Comparison of ENCODE assay signal across 9 cellular contexts in genomic region chr7:48085433-48085791, GRCh38. TPM values are rescaled to one million over a fixed set of nuclear protein-coding genes. Genes with fewer than 3 reads are reported as not detected.
DNase-seq lines count a peak whose midpoint lies in the region; ATAC-seq and TF ChIP-seq lines count a peak whose summit lies in the region.
"Had no signal": no experiment of that assay in that cellular context is flagged by ENCODE, and none has a peak within 500 bp of the region (broad histone marks: within the 10 kb centered on the region; RNA-seq: fewer than 3 reads in every experiment).

No MANE protein-coding gene starts in this region.

- H3K27me3 Mint-ChIP-seq in HFFc6 (ENCODE audit: insufficient read depth) (peaks cover 5% of the 10 kb centered on the region), T-helper 17 cell (no peaks in the 10 kb centered on the region)

- H3K36me3 Mint-ChIP-seq in HFFc6 (ENCODE audit: low read depth) (peaks cover 3% of the 10 kb centered on the region), T-helper 17 cell (ENCODE audit: low read depth) (no peaks in the 10 kb centered on the region)
- H3K36me3 Mint-ChIP-seq: naive B cell had no signal

- H3K27ac Mint-ChIP-seq in HFFc6 (peak overlapping the region; percentile 95), T-helper 17 cell (peak overlapping the region; percentile 91)

- no peak overlapping the region for H4K8ac ChIP-seq in mesendoderm (ENCODE audit: low read depth, low read length)

- no peaks in the 10 kb centered on the region for H3K9me3 Mint-ChIP-seq in HFFc6
- H3K9me3 Mint-ChIP-seq: naive B cell had no signal

- H2AK5ac ChIP-seq in mesendoderm (ENCODE audit: low read length): no peak overlapping the region

- in situ Hi-C loops in G401 (cut with HindIII; ENCODE audit: low sequenced_read_pairs): no loop called here

- peaks cover 5% of the 10 kb centered on the region for H3K79me2 ChIP-seq in mesendoderm (ENCODE audit: control insufficient read depth, insufficient read depth, low read length)

- ATAC-seq in T-helper 17 cell: no peak
- ATAC-seq in HG02678 (IDR thresholded peaks at IDR 0.05; ENCODE audit: unreplicated experiment): no peak

- TF ChIP-seq CTCF in HFFc6 (IDR thresholded peaks at IDR 0.05): no peak

- no peaks in the 10 kb centered on the region for H3K9me3 ChIP-seq in T-helper 17 cell (ENCODE audit: control insufficient read depth, low read length, poor library complexity, severe bottlenecking)

- no peak overlapping the region for H2BK120ac ChIP-seq in mesendoderm (ENCODE audit: low read depth, low read length)

- H3K56ac ChIP-seq in mesendoderm (ENCODE audit: low read length): no peak overlapping the region

- H3K27me3 ChIP-seq in mesendoderm (ENCODE audit: insufficient read depth, low read length, poor library complexity): no peaks in the 10 kb centered on the region

- peak overlapping the region; percentile 23 for H3K27ac ChIP-seq in mesendoderm (ENCODE audit: low read depth, low read length)

- peaks cover 67% of the 10 kb centered on the region for H3K4me1 Mint-ChIP-seq in HFFc6 (ENCODE audit: low read depth)
- peaks cover 45% of the 10 kb centered on the region for H3K4me1 Mint-ChIP-seq in T-helper 17 cell

- no peak overlapping the region for H3K4me3 ChIP-seq in mesendoderm (ENCODE audit: low read length)

- H3K4me3 Mint-ChIP-seq in HFFc6 (peak overlapping the region; percentile 63), T-helper 17 cell (peak overlapping the region; percentile 8)

- peak overlapping the region; percentile 93 for H3K4ac ChIP-seq in mesendoderm (ENCODE audit: low read depth, low read length)

- H2BK15ac ChIP-seq in mesendoderm (replicated peaks; ENCODE audit: low read depth): peak overlapping the region; percentile 86

- peaks cover 3% of the 10 kb centered on the region for H3K79me1 ChIP-seq in mesendoderm (ENCODE audit: low read length)

- peaks cover 2% of the 10 kb centered on the region for H3K4me1 ChIP-seq in mesendoderm (ENCODE audit: control insufficient read depth, low read depth, low read length)

- WGBS in mesendoderm (ENCODE audit: extremely low coverage, insufficient coverage, low lambda C conversion rate): no CpG with 5 or more reads among the region's 1 CpG

- DNase-seq in CD1c-positive myeloid dendritic cell (ENCODE audit: extremely low spot score) (peak; percentile 43), HFFc6 (no peak), T-helper 17 cell (no peak), mesendoderm (no peak), germinal center (ENCODE audit: low spot score) (no peak), G401 (ENCODE audit: low spot score) (no peak), NCI-H2081 (lab: John Stamatoyannopoulos, UW) (no peak)
- DNase-seq: naive B cell had no signal

- no peak overlapping the region for H3K4me2 ChIP-seq in mesendoderm (ENCODE audit: low read length)

- H3K9ac ChIP-seq in mesendoderm (ENCODE audit: low read length): no peak overlapping the region

- H3K23ac ChIP-seq in mesendoderm (ENCODE audit: low read length): no peak overlapping the region

- no peak overlapping the region for H2BK5ac ChIP-seq in mesendoderm (ENCODE audit: low read length)

- H3K18ac ChIP-seq in mesendoderm (ENCODE audit: low read length): peak overlapping the region; percentile 24

- no peaks in the 10 kb centered on the region for H3K36me3 ChIP-seq in mesendoderm (ENCODE audit: control insufficient read depth, insufficient read depth, low read length)

- no peak overlapping the region for H4K5ac ChIP-seq in mesendoderm (ENCODE audit: low read length)

RNA-seq across cellular contexts. Expression of gene UPP1, which starts 3.7 kb away (rescaled TPM):
- 10 to 100 TPM; 14.3 to 26.5 (median 22.6) TPM for total RNA-seq in HFFc6 (2021; fragmentation: NEBNext Ultra II Directional; extraction: Animal tissue kit (Norgen Biotek cat#: 25700))
- total RNA-seq in T-helper 17 cell: 10 to 100 TPM; 72.1 to 84.6 TPM
- 28.8 TPM for polyA plus RNA-seq in mesendoderm (2013, experiment 1 of 2)
- polyA plus RNA-seq in mesendoderm (2013, experiment 2 of 2): 31.4 TPM
- total RNA-seq in G401 (2014; rRNA removed; shearing (Covaris generic)): 55.9 and 56.2 TPM in 2 replicates

RNA-seq across cellular contexts. Expression of gene C7orf57, which starts 50.1 kb away (rescaled TPM):
- total RNA-seq in HFFc6 (2021; fragmentation: NEBNext Ultra II Directional; extraction: Animal tissue kit (Norgen Biotek cat#: 25700)): under 1 TPM in 1 of 6 experiments, not detected in 5; 0.14 TPM
- total RNA-seq in T-helper 17 cell: under 1 TPM; 0.29 to 0.30 TPM
- 0.20 TPM for polyA plus RNA-seq in mesendoderm (2013, experiment 1 of 2)
- polyA plus RNA-seq in mesendoderm (2013, experiment 2 of 2): 0.22 TPM
- 0.47 and 0.49 TPM in 2 replicates for total RNA-seq in G401 (2014; rRNA removed; shearing (Covaris generic))

RNA-seq across cellular contexts. Expression of gene SUN3, which starts 56.5 kb away (rescaled TPM):
- total RNA-seq in HFFc6 (2021; fragmentation: NEBNext Ultra II Directional; extraction: Animal tissue kit (Norgen Biotek cat#: 25700)): 1 to 10 TPM in 4 of 6 experiments, not detected in 2; 1.1 to 2.1 (median 1.7) TPM
- total RNA-seq in T-helper 17 cell: not detected
- 0.13 TPM for polyA plus RNA-seq in mesendoderm (2013, experiment 1 of 2)
- 0.10 TPM for polyA plus RNA-seq in mesendoderm (2013, experiment 2 of 2)
- total RNA-seq in G401 (2014; rRNA removed; shearing (Covaris generic)): 0.54 TPM in 1 of 2 replicates, not detected in the other
